Comparison of ENCODE assay signal across 20 cellular contexts in the genomic region with DNA sequence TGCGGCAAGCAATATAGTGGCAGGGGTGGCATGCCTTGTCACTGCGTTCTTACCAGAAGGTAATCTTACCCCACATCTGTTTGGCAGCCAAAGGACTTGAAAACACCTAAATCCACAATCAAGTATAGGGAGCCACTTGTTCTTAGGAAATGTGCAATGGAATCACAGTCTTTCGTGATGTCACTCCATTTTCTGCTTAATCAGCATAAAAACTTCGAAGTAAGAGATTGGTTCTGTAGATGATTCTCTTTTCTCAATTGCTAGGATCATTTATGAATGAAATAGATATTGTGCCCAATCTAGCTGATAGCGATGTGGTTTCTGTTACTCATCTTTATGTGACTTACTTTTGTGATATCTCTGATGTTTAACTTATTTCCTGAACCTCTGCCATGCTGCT.
DNase-seq lines count a peak whose midpoint lies in the region; ATAC-seq, FAIRE-seq and TF ChIP-seq lines count a peak whose summit lies in the region.
"Had no signal": no experiment of that assay in that cellular context is flagged by ENCODE, and none has a peak within 500 bp of the region (broad histone marks: within the 10 kb centered on the region; RNA-seq: fewer than 3 reads in every experiment).

No MANE protein-coding gene starts in this region.

- no peak overlapping the region for H4K5ac ChIP-seq in IMR-90 (ENCODE audit: low read depth, low read length)
- no peak overlapping the region for H4K5ac ChIP-seq in H1 (ENCODE audit: insufficient read length, low read depth, low read length)

- no peaks in the 10 kb centered on the region for H3K79me1 ChIP-seq in IMR-90 (ENCODE audit: low read depth in 1 of 2, low read length in 2 of 2)
- no peaks in the 10 kb centered on the region for H3K79me1 ChIP-seq in H1 (ENCODE audit: low read depth, low read length)

- H3K4me1 ChIP-seq in A549, result no peaks in the 10 kb centered on the region
- H3K4me1 ChIP-seq in IMR-90 (ENCODE audit: control insufficient read depth, insufficient read depth, low read length), result no peaks in the 10 kb centered on the region
- H3K4me1 ChIP-seq in H1 (replicated peaks in 1 of 4; ENCODE audit: control insufficient read depth in 3 of 4, insufficient read depth in 4 of 4, low read length in 3 of 4), result no peaks in the 10 kb centered on the region; a peak in 1 of 7 replicates
- H3K4me1 ChIP-seq in colonic mucosa, result no peaks in the 10 kb centered on the region
- H3K4me1 ChIP-seq: Caco-2 had no signal

- no peak overlapping the region for H2BK120ac ChIP-seq in IMR-90 (ENCODE audit: low read depth, low read length)
- no peak overlapping the region for H2BK120ac ChIP-seq in H1 (replicated peaks; ENCODE audit: low read depth, low read length)

- H2AK5ac ChIP-seq in IMR-90 (ENCODE audit: low read depth, low read length) (no peak overlapping the region), H1 (ENCODE audit: low read depth, low read length) (no peak overlapping the region)

- H2AFZ ChIP-seq in IMR-90 (replicated peaks; ENCODE audit: low read length, poor library complexity) (no peak overlapping the region), H1 (ENCODE audit: low read length) (no peak overlapping the region)

- no peaks in the 10 kb centered on the region for H3K9me1 ChIP-seq in IMR-90 (ENCODE audit: insufficient read depth, low read length)

- no peak overlapping the region for H2BK20ac ChIP-seq in IMR-90 (ENCODE audit: low read depth, low read length)
- no peak overlapping the region for H2BK20ac ChIP-seq in H1 (ENCODE audit: low read length)

- H3K56ac ChIP-seq in IMR-90 (ENCODE audit: extremely low read depth, insufficient read depth, low read length) (no peak overlapping the region), H1 (replicated peaks; ENCODE audit: insufficient read length, low read depth, low read length) (no peak overlapping the region)

- no peak overlapping the region for H4K8ac ChIP-seq in IMR-90 (ENCODE audit: low read depth in 2 of 2, low read length in 2 of 2)
- no peak overlapping the region for H4K8ac ChIP-seq in H1 (ENCODE audit: extremely low read depth, insufficient read depth, low read length)

- ATAC-seq in A549, result no peak
- ATAC-seq in IMR-90 (ENCODE audit: low read depth), result no peak
- ATAC-seq: CD8-positive, alpha-beta T cell had no signal

- no peaks in the 10 kb centered on the region for H3K9me3 ChIP-seq in A549
- no peaks in the 10 kb centered on the region for H3K9me3 ChIP-seq in IMR-90 (ENCODE audit: control insufficient read depth, insufficient read depth, low read length)
- no peaks in the 10 kb centered on the region for H3K9me3 ChIP-seq in H1 (ENCODE audit: insufficient read depth in 2 of 2, low read depth in 1 of 2, low read length in 1 of 2)
- no peaks in the 10 kb centered on the region for H3K9me3 ChIP-seq in colonic mucosa
- H3K9me3 ChIP-seq: BLaER1 treated with 17β-estradiol and CSF1 and Interleukin-3, amounts not matched to agents 10 nM and 100 nM; Caco-2 had no signal

- POLR2A ChIA-PET in A549 (lab: Yijun Ruan, JAX), result no interaction called here
- POLR2A ChIA-PET in IMR-90 (lab: Charles Lee; ENCODE audit: unreplicated experiment), result no interaction called here
- POLR2A ChIA-PET in H1 (lab: Charles Lee; ENCODE audit: partially characterized antibody), result no interaction called here

- H3K27ac ChIP-seq in A549 (no peak overlapping the region), IMR-90 (ENCODE audit: insufficient read depth, low read length) (no peak overlapping the region), H1 (ENCODE audit: low read depth, low read length) (no peak overlapping the region), colonic mucosa (no peak overlapping the region)
- H3K27ac ChIP-seq: BLaER1 treated with 17β-estradiol and CSF1 and Interleukin-3, amounts not matched to agents 10 nM and 100 nM; C4-2B had no signal

- TF ChIP-seq EP300 in A549 (IDR thresholded peaks at IDR 0.05) (no peak), H1 (IDR thresholded peaks at IDR 0.05; ENCODE audit: borderline replicate concordance in 1 of 2, low read depth in 2 of 2, low read length in 2 of 2) (no peak)

- H3K18ac ChIP-seq in IMR-90 (ENCODE audit: low read depth, low read length) (no peak overlapping the region), H1 (ENCODE audit: extremely low read depth, low read length) (no peak overlapping the region)

- H3K23ac ChIP-seq in IMR-90 (ENCODE audit: low read depth, low read length) (no peak overlapping the region), H1 (ENCODE audit: insufficient read length) (no peak overlapping the region)

- no peaks in the 10 kb centered on the region for H3K79me2 ChIP-seq in H1 (ENCODE audit: control insufficient read depth in 1 of 2, insufficient read depth in 2 of 2, low read length in 2 of 2)

- no peak for DNase-seq in A549 (ENCODE audit: low read depth in 1 of 2, low spot score in 1 of 2)
- DNase-seq in IMR-90, result no peak
- DNase-seq in H1 (ENCODE audit: low read depth in 1 of 2, low spot score in 2 of 2), result no peak
- no peak for DNase-seq in activated CD4-positive, alpha-beta T cell treated with anti-CD3 and anti-CD28 coated beads for 1 hour
- no peak for DNase-seq in colonic mucosa
- DNase-seq: 8988T; AML-193; Caco-2; Calu3; CD4-positive, alpha-beta T cell; CD8-positive, alpha-beta T cell; DMS79 treated with DMSO at 0.1 percent for 48 hours; GF-D8 had no signal

- H3K4ac ChIP-seq in IMR-90 (ENCODE audit: low read depth, low read length), result no peak overlapping the region
- H3K4ac ChIP-seq in H1 (replicated peaks; ENCODE audit: insufficient read length, low read depth, low read length), result no peak overlapping the region

- 98% methylated on average over 5 of the region's 5 CpGs for WGBS in A549 (ENCODE audit: missing lambda C conversion rate)
- no CpG with 5 or more reads among the region's 5 CpGs for WGBS in IMR-90 (ENCODE audit: extremely low coverage in 2 of 2, insufficient read length in 1 of 2), 2 experiments
- WGBS in H1 (ENCODE audit: extremely low coverage in 1 of 2, insufficient coverage in 1 of 2, insufficient read length in 1 of 2, insufficient replicate concordance in 2 of 2, low coverage in 1 of 2, low lambda C conversion rate in 2 of 2, missing lambda C conversion rate in 1 of 2), 2 experiments, result 93% methylated on average over 5 of the region's 5 CpGs; no CpG with 5 or more reads in 1 of the 2 experiments

- H3K27me3 ChIP-seq in IMR-90 (ENCODE audit: control insufficient read depth, insufficient read depth, low read length) (no peaks in the 10 kb centered on the region; the same call in 1 of the 2 replicates), H1 (replicated peaks in 1 of 4; ENCODE audit: control insufficient read depth in 3 of 4, extremely low read depth in 1 of 4, insufficient read depth in 3 of 4, low read length in 3 of 4) (no peaks in the 10 kb centered on the region; a peak in 1 of 7 replicates), colonic mucosa (no peaks in the 10 kb centered on the region)

- H3K9ac ChIP-seq in IMR-90 (ENCODE audit: low read depth, low read length), result no peak overlapping the region
- H3K9ac ChIP-seq in H1 (replicated peaks in 1 of 4; ENCODE audit: extremely low read depth in 1 of 4, low read depth in 3 of 4, low read length in 3 of 4), result no peak overlapping the region
- no peak overlapping the region for H3K9ac ChIP-seq in colonic mucosa (ENCODE audit: low read depth in 2 of 2, low read length in 2 of 2)
- H3K9ac ChIP-seq: BLaER1 treated with 17β-estradiol and CSF1 and Interleukin-3, amounts not matched to agents 10 nM and 100 nM had no signal

- H4K20me1 ChIP-seq in IMR-90 (ENCODE audit: insufficient read depth, low read length) (no peaks in the 10 kb centered on the region), H1 (replicated peaks in 1 of 2; ENCODE audit: control insufficient read depth in 1 of 2, insufficient read depth in 2 of 2, low read length in 2 of 2) (no peaks in the 10 kb centered on the region)
- H4K20me1 ChIP-seq: BLaER1 treated with 17β-estradiol and CSF1 and Interleukin-3, amounts not matched to agents 10 nM and 100 nM had no signal

- dilution Hi-C loops in IMR-90 (cut with HindIII; ENCODE audit: low sequenced_read_pairs, unreplicated experiment), result no loop called here

- no peak overlapping the region for H2BK12ac ChIP-seq in H1 (ENCODE audit: low read depth, low read length)

- CTCF ChIA-PET in A549 (lab: Yijun Ruan, JAX) (interaction anchor here (1.8 kb wide), 1 partner anchor 18 kb away, joined by 4 read pairs; no protein-coding TSS in a partner anchor), IMR-90 (lab: Yijun Ruan, JAX) (no interaction called here), H1 (lab: Charles Lee; ENCODE audit: partially characterized antibody) (interaction anchor here (3.4 kb wide), 1 partner anchor 18 kb away, joined by 12 read pairs; no protein-coding TSS in a partner anchor)

- H2BK5ac ChIP-seq in IMR-90 (ENCODE audit: low read depth, low read length, poor library complexity, severe bottlenecking) (no peak overlapping the region), H1 (ENCODE audit: low read depth, low read length) (no peak overlapping the region)

- TF ChIP-seq POLR2A in A549 (IDR thresholded peaks at IDR 0.05; ENCODE audit: low read length) (no peak), IMR-90 (IDR thresholded peaks at IDR 0.05; ENCODE audit: low read depth, low read length) (no peak), H1 (IDR thresholded peaks at IDR 0.05; ENCODE audit: control extremely low read depth in 1 of 2, low read depth in 2 of 2, low read length in 2 of 2) (no peak)

- no peak overlapping the region for H2AK9ac ChIP-seq in IMR-90 (replicated peaks; ENCODE audit: low read depth, low read length, poor library complexity)

- TF ChIP-seq CTCF in A549 (IDR thresholded peaks at IDR 0.05) (no peak), IMR-90 (conservative IDR thresholded peaks at IDR 0.05; ENCODE audit: low read depth, low read length) (no peak), H1 (IDR thresholded peaks at IDR 0.05; ENCODE audit: control extremely low read depth in 1 of 3, insufficient read depth in 1 of 3, low read depth in 1 of 3, low read length in 3 of 3) (no peak), colonic mucosa (IDR thresholded peaks at IDR 0.05) (no peak)

- H3K36me3 ChIP-seq in IMR-90 (ENCODE audit: control insufficient read depth, insufficient read depth, low read length) (no peaks in the 10 kb centered on the region), H1 (ENCODE audit: control insufficient read depth in 2 of 4, insufficient read depth in 4 of 4, low read length in 3 of 4) (no peaks in the 10 kb centered on the region), colonic mucosa (no peaks in the 10 kb centered on the region)
- H3K36me3 ChIP-seq: BLaER1 treated with 17β-estradiol and CSF1 and Interleukin-3, amounts not matched to agents 10 nM and 100 nM had no signal

- intact Hi-C loops in IMR-90 (cut with micrococcal nuclease) (no loop called here), colonic mucosa (cut with DNase I) (no loop called here)

- H3K4me2 ChIP-seq in A549, result no peak overlapping the region
- H3K4me2 ChIP-seq in IMR-90 (ENCODE audit: low read depth, low read length), result no peak overlapping the region
- no peak overlapping the region for H3K4me2 ChIP-seq in H1 (ENCODE audit: insufficient read depth in 1 of 2, low read depth in 2 of 2, low read length in 2 of 2)

- no peak overlapping the region for H2BK15ac ChIP-seq in IMR-90 (ENCODE audit: low read depth, low read length)
- H2BK15ac ChIP-seq in H1 (ENCODE audit: low read length), result no peak overlapping the region

- H3K14ac ChIP-seq in IMR-90 (replicated peaks; ENCODE audit: low read depth, low read length) (no peak overlapping the region), H1 (ENCODE audit: insufficient read length) (no peak overlapping the region)

- no TSS peak for BruUV-seq in IMR-90 (replicated peaks; lab: Mats Ljungman, UMichigan)

- FAIRE-seq in A549 (lab: Jason Lieb, UNC) (no peak), H1 (lab: Jason Lieb, UNC) (no peak)
- FAIRE-seq: A204.1, D721Med, G401.6, GM12891, GM19239 had no signal

- in situ Hi-C loops in IMR-90 (cut with MboI; ENCODE audit: low sequenced_read_pairs), result no loop called here

- H3K4me3 ChIP-seq in A549, result no peak overlapping the region
- no peak overlapping the region for H3K4me3 ChIP-seq in IMR-90 (ENCODE audit: insufficient read depth, low read depth, low read length)
- H3K4me3 ChIP-seq in H1 (ENCODE audit: extremely low read depth in 1 of 4, insufficient read depth in 2 of 4, low read depth in 3 of 4, low read length in 4 of 4), result no peak overlapping the region
- H3K4me3 ChIP-seq in colonic mucosa, result no peak overlapping the region
- H3K4me3 ChIP-seq: BLaER1 treated with 17β-estradiol and CSF1 and Interleukin-3, amounts not matched to agents 10 nM and 100 nM had no signal

- no peak overlapping the region for H4K91ac ChIP-seq in IMR-90 (ENCODE audit: insufficient read depth, low read depth, low read length)
- no peak overlapping the region for H4K91ac ChIP-seq in H1 (replicated peaks; ENCODE audit: insufficient read length, low read length)

- no peaks in the 10 kb centered on the region for H3K23me2 ChIP-seq in H1 (ENCODE audit: low read depth, low read length)

- TF ChIP-seq RAD21 in A549 (conservative IDR thresholded peaks at IDR 0.05 in 1 of 2, IDR thresholded peaks at IDR 0.05 in 1 of 2), result no peak
- TF ChIP-seq RAD21 in IMR-90 (IDR thresholded peaks at IDR 0.05; ENCODE audit: low read length), result no peak
- TF ChIP-seq RAD21 in H1 (IDR thresholded peaks at IDR 0.05 in 1 of 2, conservative IDR thresholded peaks at IDR 0.05 in 1 of 2; ENCODE audit: low read depth in 2 of 2, low read length in 2 of 2), result no peak
